Comparison of ENCODE assay signal across 23 cellular contexts in the genomic region with DNA sequence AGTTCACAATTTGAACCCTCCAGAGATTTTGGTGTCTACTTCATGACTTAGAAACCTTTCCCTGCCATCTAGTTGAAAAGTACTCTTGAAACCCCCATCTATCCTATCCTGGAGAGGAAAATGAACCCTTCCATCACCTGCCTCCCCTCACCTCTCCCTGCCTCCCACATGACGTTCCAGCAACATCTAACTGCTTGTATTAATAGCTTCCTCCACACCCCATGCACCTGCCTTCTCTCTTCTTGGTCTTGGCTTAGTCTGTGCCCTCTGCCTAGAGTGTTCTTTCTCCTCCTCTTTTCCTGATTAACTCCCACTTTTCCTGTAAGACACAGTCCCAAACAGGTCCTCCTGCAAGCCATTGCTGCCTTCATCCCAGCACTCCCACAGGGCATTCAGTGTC.
DNase-seq lines count a peak whose midpoint lies in the region; ATAC-seq and FAIRE-seq lines count a peak whose summit lies in the region.
"Had no signal": no experiment of that assay in that cellular context is flagged by ENCODE, and none has a peak within 500 bp of the region (broad histone marks: within the 10 kb centered on the region; RNA-seq: fewer than 3 reads in every experiment).

No MANE protein-coding gene starts in this region.

- no peaks in the 10 kb centered on the region for H3K9me3 Mint-ChIP-seq in central memory CD8-positive, alpha-beta T cell
- H3K9me3 Mint-ChIP-seq: IgD-negative memory B cell had no signal

- no peaks in the 10 kb centered on the region for H3K27me3 Mint-ChIP-seq in central memory CD8-positive, alpha-beta T cell

- FAIRE-seq in urothelium cell line (lab: Jason Lieb, UNC), result peak; percentile 20
- FAIRE-seq: D721Med, GM18507, RCC 7860 had no signal

- DNase-seq in NCI-H510A treated with DMSO at 0.1 percent for 48 hours (lab: John Stamatoyannopoulos, UW) (peak; percentile 11), NCI-H510A (lab: John Stamatoyannopoulos, UW) (no peak), myocyte (ENCODE audit: low read depth) (peak; percentile 47), urothelium cell line (ENCODE audit: low spot score) (no peak), NCI-H2107 (lab: John Stamatoyannopoulos, UW) (no peak)
- no peak for DNase-seq in central memory CD8-positive, alpha-beta T cell (ENCODE audit: low spot score in 2 of 2)
- no peak for DNase-seq in activated naive CD4-positive, alpha-beta T cell treated with anti-CD3 and anti-CD28 coated beads, Interleukin-2, amount 50 U/mL, for 16 hours
- DNase-seq: 8988T, C1 segment of cervical spinal cord, DMS53, GDM1, GOT3, NCI-H1105, NCI-H1694 treated with DMSO at 0.1 percent for 48 hours, NCI-H2081 treated with DMSO at 0.1 percent for 48 hours, NCI-H774, OCI-M1, SJCRH30 had no signal

- H3K4me3 Mint-ChIP-seq in central memory CD8-positive, alpha-beta T cell, result no peak overlapping the region
- H3K4me3 Mint-ChIP-seq: IgD-negative memory B cell had no signal

- H3K36me3 Mint-ChIP-seq in central memory CD8-positive, alpha-beta T cell (ENCODE audit: insufficient read depth), result no peaks in the 10 kb centered on the region
- H3K36me3 Mint-ChIP-seq: IgD-negative memory B cell had no signal

- peaks cover 5% of the 10 kb centered on the region for H3K4me1 Mint-ChIP-seq in central memory CD8-positive, alpha-beta T cell
- H3K4me1 Mint-ChIP-seq: IgD-negative memory B cell had no signal

- H3K27ac Mint-ChIP-seq in central memory CD8-positive, alpha-beta T cell (ENCODE audit: low read depth), result peak overlapping the region; percentile 29
- H3K27ac Mint-ChIP-seq: IgD-negative memory B cell had no signal

- no peak for ATAC-seq in central memory CD8-positive, alpha-beta T cell (replicated peaks; ENCODE audit: extremely low read depth, poor library complexity, severe bottlenecking)
- ATAC-seq: HCT116 had no signal

Comparison
In these comparisons a context has a peak if more than half of its experiments do, and no peak if none do; other contexts are left out.
1. DNase-seq: peak in NCI-H510A treated with DMSO at 0.1 percent for 48 hours (single experiment) and myocyte (single experiment); none in NCI-H510A (single experiment), central memory CD8-positive, alpha-beta T cell (0 of 2), urothelium cell line (single experiment), activated naive CD4-positive, alpha-beta T cell treated with anti-CD3 and anti-CD28 coated beads, Interleukin-2, amount 50 U/mL, for 16 hours (single experiment) and NCI-H2107 (single experiment).